Comparison of ENCODE assay signal across 19 cellular contexts in genomic region chr7:99047526-99048077, GRCh38.
DNase-seq lines count a peak whose midpoint lies in the region; ATAC-seq and TF ChIP-seq lines count a peak whose summit lies in the region.
"Had no signal": no experiment of that assay in that cellular context is flagged by ENCODE, and none has a peak within 500 bp of the region (broad histone marks: within the 10 kb centered on the region; RNA-seq: fewer than 3 reads in every experiment).

No MANE protein-coding gene starts in this region.

- 93 to 94% methylated on average over 15 of the region's 15 CpGs for WGBS in heart right ventricle, 2 donors

- no peaks in the 10 kb centered on the region for H3K4me1 ChIP-seq in GM23338 (ENCODE audit: insufficient read depth)
- H3K4me1 ChIP-seq in heart right ventricle: peaks cover 0 to 8% (median 0%) of the 10 kb centered on the region in 9 donors
- H3K4me1 ChIP-seq: BE2C had no signal

- H3K27ac Mint-ChIP-seq in GM23338 (no peak overlapping the region), WTC11 (peak overlapping the region; percentile 33; the same call in 1 of the 2 replicates), memory B cell (peak overlapping the region; percentile 20)
- peak overlapping the region; percentile 31 for H3K27ac Mint-ChIP-seq in stimulated activated naive B cell treated with anti-CD40 and anti-IgM and Interleukin-4, amounts not matched to agents 10 μg/mL and 1 μg/mL and 100 μg/mL, for 72 hours

- peaks cover 29% of the 10 kb centered on the region for H3K36me3 ChIP-seq in GM23338 (ENCODE audit: insufficient read depth)
- peaks cover 0 to 100% (median 61%) of the 10 kb centered on the region in 9 donors for H3K36me3 ChIP-seq in heart right ventricle

- no peaks in the 10 kb centered on the region for H3K9me2 ChIP-seq in GM23338 (ENCODE audit: insufficient read depth)

- H4K20me1 ChIP-seq in GM23338 (replicated peaks; ENCODE audit: insufficient read depth): peaks cover 16% of the 10 kb centered on the region; the same call in 1 of the 2 replicates

- no peak overlapping the region for H3K4me3 ChIP-seq in GM23338
- no peak overlapping the region for H3K4me3 ChIP-seq in heart right ventricle
- H3K4me3 ChIP-seq: SK-N-MC had no signal

- H3K36me3 Mint-ChIP-seq in GM23338 (ENCODE audit: low read depth) (peaks cover 68% of the 10 kb centered on the region), WTC11 (peaks cover 77% of the 10 kb centered on the region), memory B cell (peaks cover 46% of the 10 kb centered on the region)
- peaks cover 54 to 56% of the 10 kb centered on the region in 2 donors for H3K36me3 Mint-ChIP-seq in stimulated activated naive B cell treated with anti-CD40 and anti-IgM and Interleukin-4, amounts not matched to agents 10 μg/mL and 1 μg/mL and 100 μg/mL, for 72 hours

- DNase-seq in GM23338 (ENCODE audit: low spot score): no peak
- no peak for DNase-seq in WTC11 (ENCODE audit: low spot score)
- no peak for DNase-seq in memory B cell (ENCODE audit: low spot score in 2 of 2)
- DNase-seq in stimulated activated naive B cell treated with anti-CD40 and anti-IgM and Interleukin-4, amounts not matched to agents 10 μg/mL and 1 μg/mL and 100 μg/mL, for 72 hours: no peak
- no peak for DNase-seq in heart right ventricle
- DNase-seq in NCI-H82 (lab: John Stamatoyannopoulos, UW): no peak
- DNase-seq in RPMI8226: no peak
- DNase-seq: BE2C, DMS53, GDM1, Karpas-422, NCI-H1694, NCI-H2081, NCI-H2171, NCI-H345, NCI-H524 treated with DMSO at 0.1 percent for 48 hours, OCI-M1, SHP77 treated with DMSO at 0.1 percent for 48 hours had no signal

- H3K79me2 ChIP-seq in GM23338 (replicated peaks; ENCODE audit: insufficient read depth): peaks cover 8% of the 10 kb centered on the region; the same call in 1 of the 2 replicates

- H3K27me3 Mint-ChIP-seq in GM23338 (ENCODE audit: insufficient read depth, low read depth, poor library complexity) (no peaks in the 10 kb centered on the region), WTC11 (ENCODE audit: low read depth) (no peaks in the 10 kb centered on the region), memory B cell (no peaks in the 10 kb centered on the region)
- H3K27me3 Mint-ChIP-seq in stimulated activated naive B cell treated with anti-CD40 and anti-IgM and Interleukin-4, amounts not matched to agents 10 μg/mL and 1 μg/mL and 100 μg/mL, for 72 hours: no peaks in the 10 kb centered on the region

- H3K9me3 Mint-ChIP-seq in GM23338 (no peaks in the 10 kb centered on the region), WTC11 (no peaks in the 10 kb centered on the region), memory B cell (no peaks in the 10 kb centered on the region)
- H3K9me3 Mint-ChIP-seq in stimulated activated naive B cell treated with anti-CD40 and anti-IgM and Interleukin-4, amounts not matched to agents 10 μg/mL and 1 μg/mL and 100 μg/mL, for 72 hours: no peaks in the 10 kb centered on the region

- CTCF ChIA-PET in WTC11 (lab: Charles Lee): interaction anchor here (1.9 kb wide), 1 partner anchor 11 kb away, joined by 7 read pairs; no protein-coding TSS in a partner anchor

- TF ChIP-seq CTCF in GM23338 (conservative IDR thresholded peaks at IDR 0.05; ENCODE audit: low read depth in 2 of 2) (no peak), WTC11 (IDR thresholded peaks at IDR 0.05) (no peak), heart right ventricle (IDR thresholded peaks at IDR 0.05) (no peak)

- H3F3A ChIP-seq in GM23338 (replicated peaks; ENCODE audit: low read depth): no peaks in the 10 kb centered on the region

- POLR2A ChIA-PET in WTC11 (lab: Charles Lee): no interaction called here

- H3K9me3 ChIP-seq in heart right ventricle: no peaks in the 10 kb centered on the region
- H3K9me3 ChIP-seq: BE2C had no signal

- no peak overlapping the region for H3K4me2 ChIP-seq in GM23338

- H3K4me3 Mint-ChIP-seq in GM23338 (no peak overlapping the region), WTC11 (no peak overlapping the region), memory B cell (no peak overlapping the region)
- no peak overlapping the region for H3K4me3 Mint-ChIP-seq in stimulated activated naive B cell treated with anti-CD40 and anti-IgM and Interleukin-4, amounts not matched to agents 10 μg/mL and 1 μg/mL and 100 μg/mL, for 72 hours

- 0 out of 2 replicates have a peak overlapping the region, but pooled peaks have one; percentile 55 for H3K27ac ChIP-seq in GM23338 (ENCODE audit: low read depth)
- H3K27ac ChIP-seq in heart right ventricle: no peak overlapping the region
- H3K27ac ChIP-seq: SK-N-MC had no signal

- H3K27me3 ChIP-seq in GM23338 (ENCODE audit: insufficient read depth) (no peaks in the 10 kb centered on the region), heart right ventricle (no peaks in the 10 kb centered on the region)
- H3K27me3 ChIP-seq: BE2C had no signal

- H2AFZ ChIP-seq in GM23338: no peak overlapping the region

- H3K4me1 Mint-ChIP-seq in GM23338 (no peaks in the 10 kb centered on the region), WTC11 (no peaks in the 10 kb centered on the region), memory B cell (no peaks in the 10 kb centered on the region)
- peaks cover 6 to 10% of the 10 kb centered on the region in 2 donors for H3K4me1 Mint-ChIP-seq in stimulated activated naive B cell treated with anti-CD40 and anti-IgM and Interleukin-4, amounts not matched to agents 10 μg/mL and 1 μg/mL and 100 μg/mL, for 72 hours

- intact Hi-C loops in heart right ventricle (cut with DNase I): loop anchor here in 4 of 10 donors (10.0 kb wide), 3 partner anchors 97 to 367 kb away; partner anchors contain the start of gene SMURF1 (in 2 of the 4)

- ATAC-seq in GM23338 (no peak), WTC11 (no peak), memory B cell (ENCODE audit: low read depth) (no peak), heart right ventricle (no peak)
- ATAC-seq in stimulated activated naive B cell treated with anti-CD40 and anti-IgM and Interleukin-4, amounts not matched to agents 10 μg/mL and 1 μg/mL and 100 μg/mL, for 72 hours (replicated peaks): no peak

TF ChIP-seq in GM23338, 12 proteins besides CTCF, POLR2A, EP300 and RAD21 (continues in another document):
- TF ChIP-seq ZNF114 (CRISPR knock-in tag; IDR thresholded peaks at IDR 0.05) (no peak), JUNB (IDR thresholded peaks at IDR 0.05; ENCODE audit: unreplicated experiment) (no peak)

TF ChIP-seq in WTC11, 78 proteins besides CTCF, POLR2A, EP300 and RAD21:
- no peak for TF ChIP-seq E2F1 (CRISPR knock-in tag; IDR thresholded peaks at IDR 0.05)
- no peak for TF ChIP-seq PREB (CRISPR knock-in tag; IDR thresholded peaks at IDR 0.05; ENCODE audit: borderline replicate concordance)
- TF ChIP-seq ZNF263 (CRISPR knock-in tag; IDR thresholded peaks at IDR 0.05; ENCODE audit: low read depth): no peak
TF ChIP-seq in WTC11: peak in this region for 0.
